Comparison of ENCODE assay signal across 16 cellular contexts in the genomic region with DNA sequence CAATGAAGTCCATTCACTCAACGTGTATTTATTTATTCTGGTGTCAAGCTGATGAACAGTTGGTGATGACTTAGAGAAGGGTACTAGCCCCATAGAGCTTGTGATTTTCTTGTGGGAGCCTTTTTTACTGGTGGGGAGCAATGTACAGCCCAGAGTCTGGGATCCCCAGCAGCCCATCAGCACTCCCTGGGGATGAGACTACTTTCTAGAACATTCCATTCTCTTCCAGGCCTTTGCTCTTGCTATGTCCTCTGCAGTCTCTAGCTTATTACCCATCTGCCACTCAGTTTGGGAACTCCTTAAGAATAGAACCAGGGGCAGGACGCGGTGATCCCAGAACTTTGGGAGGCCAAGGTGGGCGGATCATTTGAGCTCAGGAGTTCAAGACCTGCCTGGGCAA. TPM values are rescaled to one million over a fixed set of nuclear protein-coding genes. Genes with fewer than 3 reads are reported as not detected.
DNase-seq lines count a peak whose midpoint lies in the region; ATAC-seq and TF ChIP-seq lines count a peak whose summit lies in the region.
"Had no signal": no experiment of that assay in that cellular context is flagged by ENCODE, and none has a peak within 500 bp of the region (broad histone marks: within the 10 kb centered on the region; RNA-seq: fewer than 3 reads in every experiment).

No MANE protein-coding gene starts in this region.

- H3K4me3 ChIP-seq in RWPE2 (ENCODE audit: severe bottlenecking) = no peak overlapping the region
- no peak overlapping the region for H3K4me3 ChIP-seq in gastroesophageal sphincter

- TF ChIP-seq CTCF in RWPE2 (IDR thresholded peaks at IDR 0.05; ENCODE audit: poor library complexity, severe bottlenecking) (no peak), gastroesophageal sphincter (IDR thresholded peaks at IDR 0.05) (no peak)

- intact Hi-C loops in activated naive CD4-positive, alpha-beta T cell treated with anti-CD3 and anti-CD28 coated beads for 36 hours (cut with micrococcal nuclease) = no loop called here

- peak overlapping the region; percentile 59 for H3K27ac Mint-ChIP-seq in activated naive CD4-positive, alpha-beta T cell treated with anti-CD3 and anti-CD28 coated beads for 36 hours
- H3K27ac Mint-ChIP-seq in stimulated activated naive B cell treated with anti-CD40 and anti-IgM and Interleukin-4, amounts not matched to agents 10 μg/mL and 1 μg/mL and 100 μg/mL, for 72 hours = peak overlapping the region; percentile 25

- 63 to 65% methylated on average over 1 to 2 of the region's 4 CpGs for WGBS in gastroesophageal sphincter (ENCODE audit: low coverage in 1 of 2), 2 donors

- H3K27me3 Mint-ChIP-seq in activated naive CD4-positive, alpha-beta T cell treated with anti-CD3 and anti-CD28 coated beads for 36 hours (ENCODE audit: low read depth) = no peaks in the 10 kb centered on the region
- no peaks in the 10 kb centered on the region for H3K27me3 Mint-ChIP-seq in stimulated activated naive B cell treated with anti-CD40 and anti-IgM and Interleukin-4, amounts not matched to agents 10 μg/mL and 1 μg/mL and 100 μg/mL, for 72 hours
- H3K27me3 Mint-ChIP-seq: activated CD4-positive, alpha-beta T cell treated with anti-CD3 and anti-CD28 coated beads for 36 hours had no signal

- DNase-seq in activated naive CD4-positive, alpha-beta T cell treated with anti-CD3 and anti-CD28 coated beads for 36 hours = no peak
- DNase-seq in activated naive CD4-positive, alpha-beta T cell treated with Interleukin-2 at 50 U/mL for 16 hours = no peak
- DNase-seq in RWPE2 (ENCODE audit: low spot score) = no peak
- DNase-seq in stimulated activated naive B cell treated with anti-CD40 and anti-IgM and Interleukin-4, amounts not matched to agents 10 μg/mL and 1 μg/mL and 100 μg/mL, for 72 hours = no peak
- DNase-seq in NCI-H2081 (lab: John Stamatoyannopoulos, UW) = no peak
- no peak for DNase-seq in NAMALWA (ENCODE audit: low spot score)
- DNase-seq: activated CD4-positive, alpha-beta T cell treated with anti-CD3 and anti-CD28 coated beads for 36 hours; effector CD8-positive, alpha-beta T cell; EL; NCI-H1417 treated with DMSO at 0.1 percent for 48 hours; NCI-H69; retina; SHP77 treated with DMSO at 0.1 percent for 48 hours had no signal

- no peak overlapping the region for H3K4me3 Mint-ChIP-seq in activated naive CD4-positive, alpha-beta T cell treated with anti-CD3 and anti-CD28 coated beads for 36 hours
- peak overlapping the region in 1 of 2 donors; percentile 17 for H3K4me3 Mint-ChIP-seq in stimulated activated naive B cell treated with anti-CD40 and anti-IgM and Interleukin-4, amounts not matched to agents 10 μg/mL and 1 μg/mL and 100 μg/mL, for 72 hours
- H3K4me3 Mint-ChIP-seq: activated CD4-positive, alpha-beta T cell treated with anti-CD3 and anti-CD28 coated beads for 36 hours had no signal

- peaks cover 92% of the 10 kb centered on the region for H3K4me1 ChIP-seq in RWPE2 (ENCODE audit: insufficient read depth, poor library complexity, severe bottlenecking)
- peaks cover 0 to 82% (median 10%) of the 10 kb centered on the region in 3 donors for H3K4me1 ChIP-seq in gastroesophageal sphincter

- H3K27me3 ChIP-seq in RWPE2 (ENCODE audit: insufficient read depth, poor library complexity, severe bottlenecking) (no peaks in the 10 kb centered on the region), gastroesophageal sphincter (no peaks in the 10 kb centered on the region)
- H3K27me3 ChIP-seq: tibial nerve had no signal

- H3K27ac ChIP-seq in RWPE2 (ENCODE audit: poor library complexity, severe bottlenecking) (peak overlapping the region; percentile 99), gastroesophageal sphincter (peak overlapping the region in 3 of 4 donors; percentile 0 to 78 (median 59))

- ATAC-seq in RWPE2 (ENCODE audit: low read depth) (no peak), gastroesophageal sphincter (no peak), GM21360 (IDR thresholded peaks at IDR 0.05; ENCODE audit: unreplicated experiment) (no peak)
- ATAC-seq in stimulated activated naive B cell treated with anti-CD40 and anti-IgM and Interleukin-4, amounts not matched to agents 10 μg/mL and 1 μg/mL and 100 μg/mL, for 72 hours (replicated peaks) = no peak
- ATAC-seq: activated CD4-positive, alpha-beta T cell treated with anti-CD3 and anti-CD28 coated beads for 36 hours had no signal

- CTCF ChIA-PET in activated naive CD4-positive, alpha-beta T cell treated with anti-CD3 and anti-CD28 coated beads for 36 hours (lab: Charles Lee) = interaction anchor here (1.6 kb wide), 1 partner anchor 126 kb away, joined by 5 read pairs; no protein-coding TSS in a partner anchor

- H3K9me3 Mint-ChIP-seq in activated naive CD4-positive, alpha-beta T cell treated with anti-CD3 and anti-CD28 coated beads for 36 hours = no peaks in the 10 kb centered on the region
- no peaks in the 10 kb centered on the region for H3K9me3 Mint-ChIP-seq in stimulated activated naive B cell treated with anti-CD40 and anti-IgM and Interleukin-4, amounts not matched to agents 10 μg/mL and 1 μg/mL and 100 μg/mL, for 72 hours

- no peak for TF ChIP-seq EP300 in gastroesophageal sphincter (IDR thresholded peaks at IDR 0.05)

- H3K9me3 ChIP-seq in RWPE2 (ENCODE audit: severe bottlenecking) (no peaks in the 10 kb centered on the region), gastroesophageal sphincter (no peaks in the 10 kb centered on the region)
- H3K9me3 ChIP-seq: tibial nerve had no signal

- H3K36me3 ChIP-seq in RWPE2 (ENCODE audit: low read depth) (peaks cover 79% of the 10 kb centered on the region), gastroesophageal sphincter (peaks cover 0 to 11% of the 10 kb centered on the region in 2 donors)

- no peak for TF ChIP-seq POLR2A in gastroesophageal sphincter (IDR thresholded peaks at IDR 0.05)

- H3K4me1 Mint-ChIP-seq in activated naive CD4-positive, alpha-beta T cell treated with anti-CD3 and anti-CD28 coated beads for 36 hours (ENCODE audit: low read depth) = peaks cover 91% of the 10 kb centered on the region
- peaks cover 74 to 100% of the 10 kb centered on the region in 2 donors for H3K4me1 Mint-ChIP-seq in stimulated activated naive B cell treated with anti-CD40 and anti-IgM and Interleukin-4, amounts not matched to agents 10 μg/mL and 1 μg/mL and 100 μg/mL, for 72 hours

- H3K36me3 Mint-ChIP-seq in activated naive CD4-positive, alpha-beta T cell treated with anti-CD3 and anti-CD28 coated beads for 36 hours (ENCODE audit: low read depth) = peaks cover 31% of the 10 kb centered on the region
- peaks cover 33 to 58% of the 10 kb centered on the region in 2 donors for H3K36me3 Mint-ChIP-seq in stimulated activated naive B cell treated with anti-CD40 and anti-IgM and Interleukin-4, amounts not matched to agents 10 μg/mL and 1 μg/mL and 100 μg/mL, for 72 hours

RNA-seq across cellular contexts. Expression of a gene that starts 11.5 kb away (rescaled TPM):
- 10 to 100 TPM; 21.2 to 22.7 TPM for total RNA-seq in activated naive CD4-positive, alpha-beta T cell treated with anti-CD3 and anti-CD28 coated beads for 36 hours
- 100 to 1,000 TPM in 1 of 4 donors, 10 to 100 TPM in 3; 23.5 to 106 (median 45.9) TPM for total RNA-seq in gastroesophageal sphincter
